Comparison of ENCODE assay signal across 14 cellular contexts in genomic region chr14:71011479-71011878, GRCh38.
DNase-seq lines count a peak whose midpoint lies in the region; ATAC-seq and TF ChIP-seq lines count a peak whose summit lies in the region.
"Had no signal": no experiment of that assay in that cellular context is flagged by ENCODE, and none has a peak within 500 bp of the region (broad histone marks: within the 10 kb centered on the region; RNA-seq: fewer than 3 reads in every experiment).

No MANE protein-coding gene starts in this region.

- H3K4me3 ChIP-seq in brain microvascular endothelial cell (ENCODE audit: low read depth, low read length) = no peak overlapping the region
- H3K4me3 ChIP-seq in naive thymus-derived CD4-positive, alpha-beta T cell (ENCODE audit: low read length) = no peak overlapping the region
- no peak overlapping the region for H3K4me3 ChIP-seq in upper lobe of left lung
- H3K4me3 ChIP-seq: SK-N-MC had no signal

- peaks cover 0 to 24% of the 10 kb centered on the region in 2 donors for H3K4me1 ChIP-seq in naive thymus-derived CD4-positive, alpha-beta T cell (ENCODE audit: control insufficient read depth in 2 of 2, insufficient read depth in 2 of 2, low read length in 2 of 2)
- H3K4me1 ChIP-seq in upper lobe of left lung = peaks cover 0 to 2% (median 0%) of the 10 kb centered on the region in 4 donors

- peak; percentile 37 for TF ChIP-seq CTCF in CD4-positive, alpha-beta T cell (IDR thresholded peaks at IDR 0.05)
- TF ChIP-seq CTCF in brain microvascular endothelial cell (IDR thresholded peaks at IDR 0.05; ENCODE audit: low read depth, low read length, missing control alignments) = peak; percentile 40
- TF ChIP-seq CTCF in upper lobe of left lung (IDR thresholded peaks at IDR 0.05) = no peak

- POLR2A ChIA-PET in CD4-positive, alpha-beta T cell (lab: Charles Lee) = interaction anchor here (1.0 to 2.2 kb wide), 2 partner anchors 12 to 104 kb away, joined by 3 to 11 read pairs; partner anchors contain the start of gene PCNX1
- POLR2A ChIA-PET in naive thymus-derived CD4-positive, alpha-beta T cell (lab: Charles Lee) = interaction anchor here (0.9 to 1.5 kb wide), 2 partner anchors 12 to 112 kb away, joined by 3 to 6 read pairs; no protein-coding TSS in a partner anchor

- no peak for TF ChIP-seq POLR2A in upper lobe of left lung (IDR thresholded peaks at IDR 0.05)

- in situ Hi-C loops in brain microvascular endothelial cell (cut with HindIII; ENCODE audit: low pct_ligation_motif_present, low sequenced_read_pairs) = no loop called here

- H3K4me1 Mint-ChIP-seq in CD4-positive, alpha-beta T cell (ENCODE audit: low read depth) = peaks cover 49% of the 10 kb centered on the region
- peaks cover 12 to 67% (median 58%) of the 10 kb centered on the region in 7 donors for H3K4me1 Mint-ChIP-seq in naive thymus-derived CD4-positive, alpha-beta T cell

- WGBS in upper lobe of left lung, 2 donors = 77 to 81% methylated on average over 1 of the region's 1 CpG

- H3K27me3 Mint-ChIP-seq in CD4-positive, alpha-beta T cell = no peaks in the 10 kb centered on the region
- no peaks in the 10 kb centered on the region for H3K27me3 Mint-ChIP-seq in naive thymus-derived CD4-positive, alpha-beta T cell

- peaks cover 59% of the 10 kb centered on the region for H3K36me3 Mint-ChIP-seq in CD4-positive, alpha-beta T cell (ENCODE audit: low read depth)
- peaks cover 9 to 42% (median 32%) of the 10 kb centered on the region in 5 donors for H3K36me3 Mint-ChIP-seq in naive thymus-derived CD4-positive, alpha-beta T cell

- no peaks in the 10 kb centered on the region for H3K9me3 Mint-ChIP-seq in CD4-positive, alpha-beta T cell
- H3K9me3 Mint-ChIP-seq in naive thymus-derived CD4-positive, alpha-beta T cell = peaks cover 0 to 1% (median 0%) of the 10 kb centered on the region in 11 donors

- no peak overlapping the region for H3K4me3 Mint-ChIP-seq in CD4-positive, alpha-beta T cell
- peak overlapping the region in 3 of 10 donors; percentile 6 to 54 (median 36) for H3K4me3 Mint-ChIP-seq in naive thymus-derived CD4-positive, alpha-beta T cell

- no peak for TF ChIP-seq EP300 in upper lobe of left lung (IDR thresholded peaks at IDR 0.05)

- H3K9me3 ChIP-seq in CD4-positive, alpha-beta T cell (ENCODE audit: control insufficient read depth, low read length) = no peaks in the 10 kb centered on the region
- H3K9me3 ChIP-seq in KOPT-K1 (ENCODE audit: insufficient read depth, low read length, poor library complexity, severe bottlenecking) (no peaks in the 10 kb centered on the region), upper lobe of left lung (no peaks in the 10 kb centered on the region)
- H3K9me3 ChIP-seq in naive thymus-derived CD4-positive, alpha-beta T cell (ENCODE audit: control insufficient read depth in 2 of 3, low read length in 3 of 3) = no peaks in the 10 kb centered on the region

- intact Hi-C loops in CD4-positive, alpha-beta T cell (cut with DNase I, micrococcal nuclease) = no loop called here
- intact Hi-C loops in naive thymus-derived CD4-positive, alpha-beta T cell (cut with micrococcal nuclease) = loop anchor here in 1 of 2 donors (1.0 to 5.0 kb wide), 2 partner anchors 12 to 39 kb away; no protein-coding TSS in a partner anchor

- H3K27me3 ChIP-seq in CD4-positive, alpha-beta T cell (ENCODE audit: control insufficient read depth, insufficient read depth, low read length) = no peaks in the 10 kb centered on the region
- no peaks in the 10 kb centered on the region for H3K27me3 ChIP-seq in brain microvascular endothelial cell (replicated peaks)
- H3K27me3 ChIP-seq in naive thymus-derived CD4-positive, alpha-beta T cell (ENCODE audit: control insufficient read depth in 2 of 2, insufficient read depth in 2 of 2, low read length in 2 of 2) = no peaks in the 10 kb centered on the region
- no peaks in the 10 kb centered on the region for H3K27me3 ChIP-seq in upper lobe of left lung

- no peak for DNase-seq in CD4-positive, alpha-beta T cell
- DNase-seq in brain microvascular endothelial cell = no peak
- DNase-seq in naive thymus-derived CD4-positive, alpha-beta T cell = peak in 3 of 9 donors; percentile 16 to 24 (median 21)
- no peak for DNase-seq in mesenteric fat pad (ENCODE audit: low spot score)
- no peak for DNase-seq in upper lobe of left lung
- DNase-seq: activated CD4-positive, alpha-beta T cell treated with anti-CD3 and anti-CD28 coated beads for 1 hour; Calu3; hippocampal formation; NCI-H1436; NCI-H774 had no signal

- ATAC-seq in CD4-positive, alpha-beta T cell (ENCODE audit: poor library complexity) = peak; percentile 26
- no peak for ATAC-seq in naive thymus-derived CD4-positive, alpha-beta T cell
- ATAC-seq in HG02885 (IDR thresholded peaks at IDR 0.05; ENCODE audit: poor library complexity, unreplicated experiment) = no peak
- ATAC-seq in GM21717 (IDR thresholded peaks at IDR 0.05; ENCODE audit: unreplicated experiment) = no peak
- no peak for ATAC-seq in upper lobe of left lung (ENCODE audit: low FRiP score in 2 of 2)

- peak overlapping the region; percentile 18 for H3K27ac Mint-ChIP-seq in CD4-positive, alpha-beta T cell
- peak overlapping the region in 6 of 9 donors; percentile 19 to 72 (median 48) for H3K27ac Mint-ChIP-seq in naive thymus-derived CD4-positive, alpha-beta T cell

- no peak overlapping the region for H3K27ac ChIP-seq in CD4-positive, alpha-beta T cell (ENCODE audit: low read depth, low read length)
- H3K27ac ChIP-seq in KOPT-K1 (ENCODE audit: low read depth, low read length, poor library complexity, severe bottlenecking) = peak overlapping the region; percentile 20
- no peak overlapping the region for H3K27ac ChIP-seq in brain microvascular endothelial cell
- H3K27ac ChIP-seq in naive thymus-derived CD4-positive, alpha-beta T cell (ENCODE audit: low read depth, low read length) = no peak overlapping the region
- H3K27ac ChIP-seq in upper lobe of left lung = no peak overlapping the region
- H3K27ac ChIP-seq: SK-N-MC had no signal

- CTCF ChIA-PET in CD4-positive, alpha-beta T cell (lab: Charles Lee) = interaction anchor here (0.7 to 2.3 kb wide), 10 partner anchors 12 to 194 kb away, joined by 3 to 9 read pairs (median 3); partner anchors contain the start of gene PCNX1
- CTCF ChIA-PET in naive thymus-derived CD4-positive, alpha-beta T cell (lab: Charles Lee) = interaction anchor here (0.8 to 1.5 kb wide), 4 partner anchors 10 to 202 kb away, joined by 3 to 7 read pairs (median 3); partner anchors contain the start of gene MAP3K9

- H3K36me3 ChIP-seq in KOPT-K1 (ENCODE audit: insufficient read depth, low read length) = peaks cover 34% of the 10 kb centered on the region
- H3K36me3 ChIP-seq in brain microvascular endothelial cell (replicated peaks) = no peaks in the 10 kb centered on the region
- peaks cover 4 to 23% (median 7%) of the 10 kb centered on the region in 3 experiments for H3K36me3 ChIP-seq in naive thymus-derived CD4-positive, alpha-beta T cell (ENCODE audit: control insufficient read depth in 2 of 3, insufficient read depth in 3 of 3, low read length in 3 of 3)
- peaks cover 0 to 37% (median 3%) of the 10 kb centered on the region in 4 donors for H3K36me3 ChIP-seq in upper lobe of left lung

Comparison
In these comparisons a context has a peak if more than half of its experiments do, and no peak if none do; other contexts are left out.
1. CTCF ChIP-seq: peak in CD4-positive, alpha-beta T cell (single experiment) and brain microvascular endothelial cell (single experiment); none in upper lobe of left lung (0 of 6).